ENCODE assay signal across 25 cellular contexts in the genomic region with DNA sequence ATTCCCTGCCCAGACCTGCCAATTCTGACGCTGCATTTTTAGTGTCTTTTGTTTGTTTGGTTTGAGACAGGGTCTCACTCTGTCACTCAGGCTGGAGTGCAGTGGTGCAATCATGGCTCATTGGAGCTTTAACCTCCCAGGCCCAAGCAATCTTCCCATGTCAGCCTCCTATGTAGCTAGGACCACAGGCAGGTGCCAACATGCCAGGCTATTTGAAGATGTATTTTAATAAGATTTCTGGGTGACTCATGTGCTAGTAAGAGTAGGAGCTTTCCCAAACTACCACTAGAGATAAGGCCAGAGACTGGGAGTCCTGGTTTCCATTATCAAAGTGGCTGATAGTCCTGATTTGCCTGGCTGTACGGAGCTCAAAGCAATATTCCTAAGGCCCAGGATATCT.
DNase-seq lines count a peak whose midpoint lies in the region; ATAC-seq and TF ChIP-seq lines count a peak whose summit lies in the region.
"Had no signal": no experiment of that assay in that cellular context is flagged by ENCODE, and none has a peak within 500 bp of the region (broad histone marks: within the 10 kb centered on the region; RNA-seq: fewer than 3 reads in every experiment).

No MANE protein-coding gene starts in this region.

- 67 to 74% methylated on average over 2 of the region's 2 CpGs for WGBS in heart right ventricle, 2 donors

- TF ChIP-seq CTCF in BE2C (IDR thresholded peaks at IDR 0.05; ENCODE audit: low read depth, low read length) (no peak), RWPE2 (IDR thresholded peaks at IDR 0.05; ENCODE audit: poor library complexity, severe bottlenecking) (no peak), fibroblast of the aortic adventitia (IDR thresholded peaks at IDR 0.05; ENCODE audit: insufficient read depth, low read length) (no peak), heart right ventricle (IDR thresholded peaks at IDR 0.05) (no peak)

- H3K4me3 ChIP-seq in BE2C (ENCODE audit: low read depth, low read length) (no peak overlapping the region), RWPE2 (ENCODE audit: severe bottlenecking) (no peak overlapping the region), fibroblast of the aortic adventitia (ENCODE audit: low read depth, low read length) (no peak overlapping the region), heart right ventricle (no peak overlapping the region)
- H3K4me3 ChIP-seq: A549, PC-9 had no signal

- no peaks in the 10 kb centered on the region for H3K36me3 ChIP-seq in BE2C
- no peaks in the 10 kb centered on the region for H3K36me3 ChIP-seq in RWPE2 (ENCODE audit: low read depth)
- H3K36me3 ChIP-seq in heart right ventricle = no peaks in the 10 kb centered on the region

- DNase-seq in BE2C (peak; percentile 59), DMS79 treated with DMSO at 0.1 percent for 48 hours (lab: John Stamatoyannopoulos, UW) (peak; percentile 99), RWPE2 (ENCODE audit: low spot score) (no peak), fibroblast of the aortic adventitia (ENCODE audit: low read depth) (peak; percentile 15), heart right ventricle (no peak)
- DNase-seq in activated naive CD4-positive, alpha-beta T cell treated with anti-CD3 and anti-CD28 coated beads, Interleukin-2, amount 50 U/mL, for 16 hours = no peak
- DNase-seq: AML-193; C1 segment of cervical spinal cord; CD4-positive, alpha-beta memory T cell; COR-L47; DMS 273 treated with DMSO at 0.1 percent for 48 hours; DND-41; H7; Karpas-422; MV-4-11; NCI-H1694; NCI-H2029 treated with DMSO at 0.1 percent for 48 hours; NCI-H2171; NCI-H345; NCI-H510A treated with DMSO at 0.1 percent for 48 hours; PC-9; T-helper 1 cell had no signal

- H3K27me3 ChIP-seq in BE2C = no peaks in the 10 kb centered on the region
- no peaks in the 10 kb centered on the region for H3K27me3 ChIP-seq in RWPE2 (ENCODE audit: insufficient read depth, poor library complexity, severe bottlenecking)
- peaks cover 0 to 22% (median 0%) of the 10 kb centered on the region in 7 donors for H3K27me3 ChIP-seq in heart right ventricle

- ATAC-seq in RWPE2 (ENCODE audit: low read depth) (peak; percentile 95), heart right ventricle (no peak), GM18870 (IDR thresholded peaks at IDR 0.05; ENCODE audit: unreplicated experiment) (no peak)
- ATAC-seq: A549, HepG2 had no signal

- H3K27ac ChIP-seq in RWPE2 (ENCODE audit: poor library complexity, severe bottlenecking) (no peak overlapping the region), heart right ventricle (no peak overlapping the region)
- H3K27ac ChIP-seq: A549, PC-9 had no signal

- intact Hi-C loops in heart right ventricle (cut with DNase I) = no loop called here

- H3K9me3 ChIP-seq in BE2C (no peaks in the 10 kb centered on the region), RWPE2 (ENCODE audit: severe bottlenecking) (no peaks in the 10 kb centered on the region), heart right ventricle (peaks cover 0 to 9% (median 0%) of the 10 kb centered on the region in 11 donors)

- H3K4me1 ChIP-seq in BE2C (peaks cover 17% of the 10 kb centered on the region), RWPE2 (ENCODE audit: insufficient read depth, poor library complexity, severe bottlenecking) (peaks cover 7% of the 10 kb centered on the region), heart right ventricle (peaks cover 0 to 12% (median 0%) of the 10 kb centered on the region in 9 donors)
- H3K4me1 ChIP-seq: A549 had no signal

Comparison
In these comparisons a context has a peak if more than half of its experiments do, and no peak if none do; other contexts are left out.
1. DNase-seq: peak in BE2C (single experiment), DMS79 treated with DMSO at 0.1 percent for 48 hours (single experiment) and fibroblast of the aortic adventitia (single experiment); none in RWPE2 (single experiment), activated naive CD4-positive, alpha-beta T cell treated with anti-CD3 and anti-CD28 coated beads, Interleukin-2, amount 50 U/mL, for 16 hours (single experiment) and heart right ventricle (0 of 2).